Comparison of ENCODE assay signal across 9 cellular contexts in genomic region chr10:68088744-68089143, GRCh38. TPM values are rescaled to one million over a fixed set of nuclear protein-coding genes. Genes with fewer than 3 reads are reported as not detected.
DNase-seq lines count a peak whose midpoint lies in the region; ATAC-seq and TF ChIP-seq lines count a peak whose summit lies in the region.
"Had no signal": no experiment of that assay in that cellular context is flagged by ENCODE, and none has a peak within 500 bp of the region (broad histone marks: within the 10 kb centered on the region; RNA-seq: fewer than 3 reads in every experiment).

No MANE protein-coding gene starts in this region.

- H3K9me3 Mint-ChIP-seq in CD8-positive, alpha-beta T cell = no peaks in the 10 kb centered on the region
- no peaks in the 10 kb centered on the region for H3K9me3 Mint-ChIP-seq in osteocyte (ENCODE audit: unreplicated experiment)

- no peak overlapping the region for H3K4me3 Mint-ChIP-seq in CD8-positive, alpha-beta T cell
- H3K4me3 Mint-ChIP-seq in osteocyte (ENCODE audit: unreplicated experiment) = no peak overlapping the region

- no peaks in the 10 kb centered on the region for H3K9me2 ChIP-seq in GM23248 (ENCODE audit: insufficient read depth)

- peak overlapping the region; percentile 11 for H3K4me2 ChIP-seq in GM23248 (ENCODE audit: unreplicated experiment)
- peak overlapping the region; percentile 17; the same call in 1 of the 2 replicates for H3K4me2 ChIP-seq in OCI-LY3 (ENCODE audit: low read length)

- H3F3A ChIP-seq in GM23248 (ENCODE audit: insufficient read depth) = peaks cover 41% of the 10 kb centered on the region

- intact Hi-C loops in CD8-positive, alpha-beta T cell (cut with DNase I, micrococcal nuclease) = no loop called here

- peak overlapping the region; percentile 24; the same call in 1 of the 2 replicates for H3K27ac ChIP-seq in GM23248
- H3K27ac ChIP-seq in OCI-LY3 (ENCODE audit: low read length) = no peak overlapping the region
- no peak overlapping the region for H3K27ac ChIP-seq in CD8-positive, alpha-beta T cell (ENCODE audit: low read depth, low read length)
- H3K27ac ChIP-seq: parathyroid adenoma had no signal

- peaks cover 2% of the 10 kb centered on the region for H3K4me1 Mint-ChIP-seq in CD8-positive, alpha-beta T cell (ENCODE audit: low read depth)
- H3K4me1 Mint-ChIP-seq in osteocyte (ENCODE audit: unreplicated experiment) = peaks cover 20% of the 10 kb centered on the region

- H3K27me3 ChIP-seq in GM23248 (replicated peaks; ENCODE audit: insufficient read depth) (no peaks in the 10 kb centered on the region), OCI-LY3 (ENCODE audit: low read depth, low read length) (no peaks in the 10 kb centered on the region)
- H3K27me3 ChIP-seq in CD8-positive, alpha-beta T cell (ENCODE audit: insufficient read depth, low read length) = no peaks in the 10 kb centered on the region

- no peaks in the 10 kb centered on the region for H3K36me3 ChIP-seq in GM23248 (ENCODE audit: low read depth)
- no peaks in the 10 kb centered on the region for H3K36me3 ChIP-seq in OCI-LY3 (replicated peaks; ENCODE audit: low read depth, low read length)
- H3K36me3 ChIP-seq in CD8-positive, alpha-beta T cell (ENCODE audit: insufficient read depth, low read length) = no peaks in the 10 kb centered on the region

- CTCF ChIA-PET in CD8-positive, alpha-beta T cell (lab: Charles Lee) = no interaction called here

- H3K36me3 Mint-ChIP-seq in CD8-positive, alpha-beta T cell = no peaks in the 10 kb centered on the region
- no peaks in the 10 kb centered on the region for H3K36me3 Mint-ChIP-seq in osteocyte (ENCODE audit: unreplicated experiment)

- DNase-seq in GM23248 = no peak
- peak; percentile 61 for DNase-seq in fibroblast of pulmonary artery (ENCODE audit: low read depth)
- no peak for DNase-seq in CD8-positive, alpha-beta T cell
- no peak for DNase-seq in osteocyte (ENCODE audit: extremely low spot score, unreplicated experiment)
- no peak for DNase-seq in nucleus accumbens (lab: John Stamatoyannopoulos, UW)
- DNase-seq: activated gamma-delta T cell treated with Interleukin-2 at 50 U/mL for 16 hours had no signal

- H3K9ac ChIP-seq in GM23248 (no peak overlapping the region), OCI-LY3 (ENCODE audit: low read length) (no peak overlapping the region)
- H3K9ac ChIP-seq: parathyroid adenoma had no signal

- ATAC-seq in GM18511 (IDR thresholded peaks at IDR 0.05; ENCODE audit: unreplicated experiment) = peak; percentile 70
- ATAC-seq in CD8-positive, alpha-beta T cell = no peak

- TF ChIP-seq CTCF in OCI-LY3 (IDR thresholded peaks at IDR 0.05; ENCODE audit: low read depth, low read length) (no peak), fibroblast of pulmonary artery (IDR thresholded peaks at IDR 0.05; ENCODE audit: low read length, missing control alignments) (no peak), osteocyte (IDR thresholded peaks at IDR 0.05) (no peak)
- TF ChIP-seq CTCF in CD8-positive, alpha-beta T cell (IDR thresholded peaks at IDR 0.05) = no peak

- 80 to 85% methylated on average over 4 of the region's 4 CpGs for WGBS in GM23248 (ENCODE audit: low coverage in 1 of 2, low lambda C conversion rate in 2 of 2, missing lambda C conversion rate in 2 of 2), 2 experiments

- peaks cover 4% of the 10 kb centered on the region for H3K27me3 Mint-ChIP-seq in CD8-positive, alpha-beta T cell (ENCODE audit: low read depth)
- no peaks in the 10 kb centered on the region for H3K27me3 Mint-ChIP-seq in osteocyte (ENCODE audit: unreplicated experiment)

- no peak overlapping the region for H3K27ac Mint-ChIP-seq in CD8-positive, alpha-beta T cell
- no peak overlapping the region for H3K27ac Mint-ChIP-seq in osteocyte (ENCODE audit: unreplicated experiment)

- no peak overlapping the region for H3K4me3 ChIP-seq in GM23248
- no peak overlapping the region for H3K4me3 ChIP-seq in OCI-LY3 (ENCODE audit: low read length)
- no peak overlapping the region for H3K4me3 ChIP-seq in fibroblast of pulmonary artery (replicated peaks; ENCODE audit: low read depth, low read length)
- no peak overlapping the region for H3K4me3 ChIP-seq in CD8-positive, alpha-beta T cell (ENCODE audit: low read depth, low read length)

- H3K4me1 ChIP-seq in GM23248 (ENCODE audit: insufficient read depth) = peaks cover 75% of the 10 kb centered on the region
- H3K4me1 ChIP-seq in OCI-LY3 (ENCODE audit: low read length) = no peaks in the 10 kb centered on the region
- H3K4me1 ChIP-seq in CD8-positive, alpha-beta T cell (ENCODE audit: insufficient read depth, low read length) = no peaks in the 10 kb centered on the region
- H3K4me1 ChIP-seq: parathyroid adenoma had no signal

- H3K79me2 ChIP-seq in GM23248 (ENCODE audit: insufficient read depth) (peaks cover 5% of the 10 kb centered on the region; the same call in 1 of the 2 replicates), OCI-LY3 (ENCODE audit: low read length) (no peaks in the 10 kb centered on the region)
- H3K79me2 ChIP-seq: parathyroid adenoma had no signal

- in situ Hi-C loops in GM23248 (cut with MboI) = loop anchor here (10.0 kb wide), 1 partner anchor 216 kb away; no protein-coding TSS in a partner anchor

- POLR2A ChIA-PET in CD8-positive, alpha-beta T cell (lab: Charles Lee) = no interaction called here

- no peaks in the 10 kb centered on the region for H3K9me3 ChIP-seq in GM23248 (ENCODE audit: low read depth)
- no peaks in the 10 kb centered on the region for H3K9me3 ChIP-seq in OCI-LY3 (ENCODE audit: insufficient read depth, low read length)
- no peaks in the 10 kb centered on the region for H3K9me3 ChIP-seq in CD8-positive, alpha-beta T cell (ENCODE audit: low read length)

- H4K20me1 ChIP-seq in GM23248 (ENCODE audit: insufficient read depth) = no peaks in the 10 kb centered on the region
- H4K20me1 ChIP-seq in OCI-LY3 (ENCODE audit: insufficient read depth, low read length) = no peaks in the 10 kb centered on the region

- H2AFZ ChIP-seq in GM23248 (no peak overlapping the region), OCI-LY3 (ENCODE audit: low read depth, low read length) (no peak overlapping the region)
- H2AFZ ChIP-seq: parathyroid adenoma had no signal

RNA-seq across cellular contexts. Expression of gene HERC4, which starts 13.7 kb away (rescaled TPM):
- 228 and 289 TPM in 2 replicates for total RNA-seq in GM23248 (2014; rRNA removed; shearing (Covaris generic))
- polyA plus RNA-seq in GM23248 (2016; fragmentation: Nextera tagmentation; extraction: Ambion mirVana) = 116 and 127 TPM in 2 replicates
- total RNA-seq in CD8-positive, alpha-beta T cell = 10 to 100 TPM; 28.4 to 29.2 TPM
- 57.0 and 59.4 TPM in 2 replicates for total RNA-seq in osteocyte

RNA-seq across cellular contexts. Expression of gene MYPN, which starts 20.5 kb away (rescaled TPM):
- 14.5 and 20.0 TPM in 2 replicates for total RNA-seq in GM23248 (2014; rRNA removed; shearing (Covaris generic))
- polyA plus RNA-seq in GM23248 (2016; fragmentation: Nextera tagmentation; extraction: Ambion mirVana) = 8.8 and 9.2 TPM in 2 replicates
- not detected for total RNA-seq in CD8-positive, alpha-beta T cell
- total RNA-seq in osteocyte = 1.0 and 1.8 TPM in 2 replicates
